ENCODE assay signal across 2 cellular contexts in genomic region chr2:100085744-100086143, GRCh38. TPM values are rescaled to one million over a fixed set of nuclear protein-coding genes. Genes with fewer than 3 reads are reported as not detected.
"Had no signal": no experiment of that assay in that cellular context is flagged by ENCODE, and none has a peak within 500 bp of the region (broad histone marks: within the 10 kb centered on the region; RNA-seq: fewer than 3 reads in every experiment).

No MANE protein-coding gene starts in this region.

RNA-seq across cellular contexts. Expression of gene AFF3, which starts 56.6 kb away (rescaled TPM):
- total RNA-seq: PC-9, SJCRH30 had no signal
